1 cellular context compared by ENCODE assay signal in genomic region chr9:83956288-83957028, GRCh38.
A peak's percentile ranks its signal among the peaks of the same experiment; 100 is the strongest.
TF ChIP-seq lines count a peak whose summit lies in the region.

No MANE protein-coding gene starts in this region.

TF ChIP-seq in K562, 482 proteins besides CTCF, POLR2A, EP300 and RAD21 (continues in another document):
- TF ChIP-seq ZNF263 (CRISPR knock-in tag; IDR thresholded peaks at IDR 0.05; ENCODE audit: borderline replicate concordance) (peak; percentile 25; the same call in 1 of the 2 replicates), POLR2G (IDR thresholded peaks at IDR 0.05; ENCODE audit: low read depth, low read length) (peak; percentile 92), E2F3 (CRISPR knock-in tag; IDR thresholded peaks at IDR 0.05) (peak; percentile 31; the same call in 1 of the 2 replicates), NCOA1 (IDR thresholded peaks at IDR 0.05; ENCODE audit: low read depth) (0 out of 2 replicates have a peak, but pooled peaks have one; percentile 36), OTX1 (CRISPR knock-in tag; IDR thresholded peaks at IDR 0.05) (no peak), NR2C2 (CRISPR knock-in tag; IDR thresholded peaks at IDR 0.05) (no peak), NR2C2 (tag; IDR thresholded peaks at IDR 0.05) (peak; percentile 94), POLR2AphosphoS5 (IDR thresholded peaks at IDR 0.05; ENCODE audit: control insufficient read depth, insufficient read depth, low read depth, low read length) (peak; percentile 58; the same call in 1 of the 2 replicates), KLF13 (tag; IDR thresholded peaks at IDR 0.05; ENCODE audit: borderline replicate concordance, low read depth) (peak; percentile 31; the same call in 1 of the 2 replicates), RBFOX2 (IDR thresholded peaks at IDR 0.05; ENCODE audit: low read depth, low read length) (peak; percentile 93), ZZZ3 (IDR thresholded peaks at IDR 0.05) (0 out of 2 replicates have a peak, but pooled peaks have one; percentile 38), ZNF146 (CRISPR knock-in tag; IDR thresholded peaks at IDR 0.05; ENCODE audit: unreplicated experiment) (no peak), ZNF431 (CRISPR knock-in tag; IDR thresholded peaks at IDR 0.05) (peak; percentile 51; the same call in 1 of the 2 replicates), MGA (IDR thresholded peaks at IDR 0.05) (peak; percentile 70), ZMIZ1 (IDR thresholded peaks at IDR 0.05; ENCODE audit: low read depth in 2 of 2, low read length in 2 of 2) (no peak; a peak in 1 of 4 replicates), ZNF175 (CRISPR knock-in tag; IDR thresholded peaks at IDR 0.05; ENCODE audit: low read depth) (0 out of 2 replicates have a peak, but pooled peaks have one; percentile 67), ZBTB7A (IDR thresholded peaks at IDR 0.05; ENCODE audit: borderline replicate concordance, control insufficient read depth, low read depth, low read length) (peak; percentile 86), SPI1 (IDR thresholded peaks at IDR 0.05; ENCODE audit: borderline replicate concordance, low read depth, low read length) (peak; percentile 21; the same call in 1 of the 2 replicates), E2F1 (CRISPR knock-in tag; IDR thresholded peaks at IDR 0.05) (peak; percentile 59), TAF9B (IDR thresholded peaks at IDR 0.05; ENCODE audit: partially characterized antibody) (peak; percentile 69), POLR2B (IDR thresholded peaks at IDR 0.05; ENCODE audit: low read depth, partially characterized antibody) (peak; percentile 37), ATF4 (CRISPR knock-in tag; IDR thresholded peaks at IDR 0.05) (no peak), GTF2E2 (tag; IDR thresholded peaks at IDR 0.05) (0 out of 2 replicates have a peak, but pooled peaks have one; percentile 53), ZNF740 (CRISPR knock-in tag; IDR thresholded peaks at IDR 0.05) (0 out of 2 replicates have a peak, but pooled peaks have one; percentile 52), ZNF740 (tag; IDR thresholded peaks at IDR 0.05) (no peak), NFIC (IDR thresholded peaks at IDR 0.05) (peak; percentile 4; the same call in 1 of the 2 replicates), KDM5B (IDR thresholded peaks at IDR 0.05; ENCODE audit: insufficient replicate concordance, low read depth, low read length) (peak; percentile 38), ZNF395 (CRISPR knock-in tag; IDR thresholded peaks at IDR 0.05) (peak; percentile 84), GABPA (tag; conservative IDR thresholded peaks at IDR 0.05; ENCODE audit: low read depth) (peak; percentile 93), RUNX1 (IDR thresholded peaks at IDR 0.05; ENCODE audit: low read depth) (no peak), ZBTB11 (CRISPR knock-in tag; IDR thresholded peaks at IDR 0.05) (peak in 1 of 3 experiments; percentile 82; a peak in 2 of 6 replicates), HIVEP1 (CRISPR knock-in tag; IDR thresholded peaks at IDR 0.05) (no peak), RBM22 (IDR thresholded peaks at IDR 0.05; ENCODE audit: low read depth, low read length, poor library complexity, severe bottlenecking) (peak; percentile 22)
